ENCODE assay signal across 1 cellular context in the genomic region with DNA sequence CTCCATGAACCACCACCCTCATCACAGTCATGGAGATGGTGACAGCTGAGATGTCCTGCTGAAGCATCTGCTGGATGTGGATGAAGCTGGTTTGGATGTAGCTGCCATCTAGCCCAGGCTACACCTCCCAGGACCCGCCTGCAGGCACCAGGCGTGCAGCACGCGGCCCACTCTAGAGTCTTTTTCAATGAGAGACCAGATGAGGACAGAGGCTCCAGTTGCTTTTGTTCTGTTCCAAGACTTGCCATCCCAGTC.
TF ChIP-seq lines count a peak whose summit lies in the region.

No MANE protein-coding gene starts in this region.

TF ChIP-seq in GM23338, 12 proteins besides CTCF, POLR2A, EP300 and RAD21 (continued from another document):
- TF ChIP-seq, protein P1, sequence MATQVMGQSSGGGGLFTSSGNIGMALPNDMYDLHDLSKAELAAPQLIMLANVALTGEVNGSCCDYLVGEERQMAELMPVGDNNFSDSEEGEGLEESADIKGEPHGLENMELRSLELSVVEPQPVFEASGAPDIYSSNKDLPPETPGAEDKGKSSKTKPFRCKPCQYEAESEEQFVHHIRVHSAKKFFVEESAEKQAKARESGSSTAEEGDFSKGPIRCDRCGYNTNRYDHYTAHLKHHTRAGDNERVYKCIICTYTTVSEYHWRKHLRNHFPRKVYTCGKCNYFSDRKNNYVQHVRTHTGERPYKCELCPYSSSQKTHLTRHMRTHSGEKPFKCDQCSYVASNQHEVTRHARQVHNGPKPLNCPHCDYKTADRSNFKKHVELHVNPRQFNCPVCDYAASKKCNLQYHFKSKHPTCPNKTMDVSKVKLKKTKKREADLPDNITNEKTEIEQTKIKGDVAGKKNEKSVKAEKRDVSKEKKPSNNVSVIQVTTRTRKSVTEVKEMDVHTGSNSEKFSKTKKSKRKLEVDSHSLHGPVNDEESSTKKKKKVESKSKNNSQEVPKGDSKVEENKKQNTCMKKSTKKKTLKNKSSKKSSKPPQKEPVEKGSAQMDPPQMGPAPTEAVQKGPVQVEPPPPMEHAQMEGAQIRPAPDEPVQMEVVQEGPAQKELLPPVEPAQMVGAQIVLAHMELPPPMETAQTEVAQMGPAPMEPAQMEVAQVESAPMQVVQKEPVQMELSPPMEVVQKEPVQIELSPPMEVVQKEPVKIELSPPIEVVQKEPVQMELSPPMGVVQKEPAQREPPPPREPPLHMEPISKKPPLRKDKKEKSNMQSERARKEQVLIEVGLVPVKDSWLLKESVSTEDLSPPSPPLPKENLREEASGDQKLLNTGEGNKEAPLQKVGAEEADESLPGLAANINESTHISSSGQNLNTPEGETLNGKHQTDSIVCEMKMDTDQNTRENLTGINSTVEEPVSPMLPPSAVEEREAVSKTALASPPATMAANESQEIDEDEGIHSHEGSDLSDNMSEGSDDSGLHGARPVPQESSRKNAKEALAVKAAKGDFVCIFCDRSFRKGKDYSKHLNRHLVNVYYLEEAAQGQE (IDR thresholded peaks at IDR 0.05; ENCODE audit: unreplicated experiment) = no peak
- TF ChIP-seq ZNF114 (CRISPR knock-in tag; IDR thresholded peaks at IDR 0.05) (no peak), EZH2phosphoT487 (IDR thresholded peaks at IDR 0.05; ENCODE audit: unreplicated experiment) (no peak), POLR2AphosphoS5 (IDR thresholded peaks at IDR 0.05; ENCODE audit: low read depth) (no peak), CREB1 (CRISPR knock-in tag; IDR thresholded peaks at IDR 0.05; ENCODE audit: low read depth) (no peak), NANOG (IDR thresholded peaks at IDR 0.05; ENCODE audit: borderline replicate concordance) (no peak), ZNF331 (CRISPR knock-in tag; IDR thresholded peaks at IDR 0.05; ENCODE audit: low read depth) (no peak), STAT1 (IDR thresholded peaks at IDR 0.05; ENCODE audit: unreplicated experiment) (no peak), JUNB (IDR thresholded peaks at IDR 0.05; ENCODE audit: unreplicated experiment) (no peak), EZH2 (IDR thresholded peaks at IDR 0.05; ENCODE audit: low read depth, unreplicated experiment) (no peak)
- TF ChIP-seq, protein P2, sequence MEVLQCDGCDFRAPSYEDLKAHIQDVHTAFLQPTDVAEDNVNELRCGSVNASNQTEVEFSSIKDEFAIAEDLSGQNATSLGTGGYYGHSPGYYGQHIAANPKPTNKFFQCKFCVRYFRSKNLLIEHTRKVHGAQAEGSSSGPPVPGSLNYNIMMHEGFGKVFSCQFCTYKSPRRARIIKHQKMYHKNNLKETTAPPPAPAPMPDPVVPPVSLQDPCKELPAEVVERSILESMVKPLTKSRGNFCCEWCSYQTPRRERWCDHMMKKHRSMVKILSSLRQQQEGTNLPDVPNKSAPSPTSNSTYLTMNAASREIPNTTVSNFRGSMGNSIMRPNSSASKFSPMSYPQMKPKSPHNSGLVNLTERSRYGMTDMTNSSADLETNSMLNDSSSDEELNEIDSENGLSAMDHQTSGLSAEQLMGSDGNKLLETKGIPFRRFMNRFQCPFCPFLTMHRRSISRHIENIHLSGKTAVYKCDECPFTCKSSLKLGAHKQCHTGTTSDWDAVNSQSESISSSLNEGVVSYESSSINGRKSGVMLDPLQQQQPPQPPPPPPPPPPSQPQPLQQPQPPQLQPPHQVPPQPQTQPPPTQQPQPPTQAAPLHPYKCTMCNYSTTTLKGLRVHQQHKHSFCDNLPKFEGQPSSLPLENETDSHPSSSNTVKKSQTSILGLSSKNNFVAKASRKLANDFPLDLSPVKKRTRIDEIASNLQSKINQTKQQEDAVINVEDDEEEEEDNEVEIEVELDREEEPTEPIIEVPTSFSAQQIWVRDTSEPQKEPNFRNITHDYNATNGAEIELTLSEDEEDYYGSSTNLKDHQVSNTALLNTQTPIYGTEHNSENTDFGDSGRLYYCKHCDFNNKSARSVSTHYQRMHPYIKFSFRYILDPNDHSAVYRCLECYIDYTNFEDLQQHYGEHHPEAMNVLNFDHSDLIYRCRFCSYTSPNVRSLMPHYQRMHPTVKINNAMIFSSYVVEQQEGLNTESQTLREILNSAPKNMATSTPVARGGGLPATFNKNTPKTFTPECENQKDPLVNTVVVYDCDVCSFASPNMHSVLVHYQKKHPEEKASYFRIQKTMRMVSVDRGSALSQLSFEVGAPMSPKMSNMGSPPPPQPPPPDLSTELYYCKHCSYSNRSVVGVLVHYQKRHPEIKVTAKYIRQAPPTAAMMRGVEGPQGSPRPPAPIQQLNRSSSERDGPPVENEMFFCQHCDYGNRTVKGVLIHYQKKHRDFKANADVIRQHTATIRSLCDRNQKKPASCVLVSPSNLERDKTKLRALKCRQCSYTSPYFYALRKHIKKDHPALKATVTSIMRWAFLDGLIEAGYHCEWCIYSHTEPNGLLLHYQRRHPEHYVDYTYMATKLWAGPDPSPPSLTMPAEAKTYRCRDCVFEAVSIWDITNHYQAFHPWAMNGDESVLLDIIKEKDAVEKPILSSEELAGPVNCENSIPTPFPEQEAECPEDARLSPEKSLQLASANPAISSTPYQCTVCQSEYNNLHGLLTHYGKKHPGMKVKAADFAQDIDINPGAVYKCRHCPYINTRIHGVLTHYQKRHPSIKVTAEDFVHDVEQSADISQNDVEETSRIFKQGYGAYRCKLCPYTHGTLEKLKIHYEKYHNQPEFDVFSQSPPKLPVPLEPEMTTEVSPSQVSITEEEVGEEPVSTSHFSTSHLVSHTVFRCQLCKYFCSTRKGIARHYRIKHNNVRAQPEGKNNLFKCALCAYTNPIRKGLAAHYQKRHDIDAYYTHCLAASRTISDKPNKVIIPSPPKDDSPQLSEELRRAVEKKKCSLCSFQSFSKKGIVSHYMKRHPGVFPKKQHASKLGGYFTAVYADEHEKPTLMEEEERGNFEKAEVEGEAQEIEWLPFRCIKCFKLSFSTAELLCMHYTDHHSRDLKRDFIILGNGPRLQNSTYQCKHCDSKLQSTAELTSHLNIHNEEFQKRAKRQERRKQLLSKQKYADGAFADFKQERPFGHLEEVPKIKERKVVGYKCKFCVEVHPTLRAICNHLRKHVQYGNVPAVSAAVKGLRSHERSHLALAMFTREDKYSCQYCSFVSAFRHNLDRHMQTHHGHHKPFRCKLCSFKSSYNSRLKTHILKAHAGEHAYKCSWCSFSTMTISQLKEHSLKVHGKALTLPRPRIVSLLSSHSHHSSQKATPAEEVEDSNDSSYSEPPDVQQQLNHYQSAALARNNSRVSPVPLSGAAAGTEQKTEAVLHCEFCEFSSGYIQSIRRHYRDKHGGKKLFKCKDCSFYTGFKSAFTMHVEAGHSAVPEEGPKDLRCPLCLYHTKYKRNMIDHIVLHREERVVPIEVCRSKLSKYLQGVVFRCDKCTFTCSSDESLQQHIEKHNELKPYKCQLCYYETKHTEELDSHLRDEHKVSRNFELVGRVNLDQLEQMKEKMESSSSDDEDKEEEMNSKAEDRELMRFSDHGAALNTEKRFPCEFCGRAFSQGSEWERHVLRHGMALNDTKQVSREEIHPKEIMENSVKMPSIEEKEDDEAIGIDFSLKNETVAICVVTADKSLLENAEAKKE (CRISPR knock-in tag; IDR thresholded peaks at IDR 0.05) = no peak
TF ChIP-seq in GM23338: peak in this region for 0.
